7 cellular contexts compared by ENCODE assay signal in the genomic region with DNA sequence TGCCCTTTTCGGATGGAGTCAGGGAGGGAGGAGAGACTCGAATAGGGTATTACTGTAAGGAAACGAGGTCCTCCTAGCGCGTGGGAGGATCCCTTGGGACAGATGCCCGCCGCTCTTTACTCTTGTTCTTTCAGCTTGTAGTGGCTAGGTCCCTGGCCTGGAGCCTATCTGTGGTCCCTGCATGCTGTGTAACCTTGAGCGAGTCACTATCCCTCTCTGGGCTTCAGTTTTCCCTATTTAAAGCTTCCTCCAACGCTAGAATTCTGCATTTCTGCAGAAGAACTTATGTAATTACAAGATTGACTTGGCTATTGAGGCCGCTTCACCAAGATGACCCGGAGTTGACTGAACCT.
DNase-seq lines count a peak whose midpoint lies in the region; ATAC-seq and TF ChIP-seq lines count a peak whose summit lies in the region.

No MANE protein-coding gene starts in this region.

- H3K79me2 ChIP-seq in KMS-11 (ENCODE audit: insufficient read depth, low read depth), result peaks cover 67% of the 10 kb centered on the region

- ATAC-seq in GM21367 (IDR thresholded peaks at IDR 0.05; ENCODE audit: unreplicated experiment) (peak; percentile 1), HG02970 (IDR thresholded peaks at IDR 0.05; ENCODE audit: low FRiP score, unreplicated experiment) (no peak), HG03139 (IDR thresholded peaks at IDR 0.05; ENCODE audit: unreplicated experiment) (no peak)

- in situ Hi-C loops in KBM-7 (cut with MboI; ENCODE audit: low pct_unique_long_range_greater_than_20kb, low sequenced_read_pairs), result no loop called here

- DNase-seq in effector memory CD4-positive, alpha-beta T cell, result no peak
- DNase-seq in KBM-7, result no peak

- H3K36me3 ChIP-seq in KMS-11 (ENCODE audit: insufficient read depth) (no peaks in the 10 kb centered on the region), neuron (ENCODE audit: insufficient read depth, low read length) (peaks cover 3% of the 10 kb centered on the region)
- H3K36me3 ChIP-seq in effector memory CD4-positive, alpha-beta T cell (ENCODE audit: control insufficient read depth, insufficient read depth, low read length), result no peaks in the 10 kb centered on the region

- no peaks in the 10 kb centered on the region for H3K9me3 ChIP-seq in effector memory CD4-positive, alpha-beta T cell (ENCODE audit: control insufficient read depth, low read length)
- no peaks in the 10 kb centered on the region for H3K9me3 ChIP-seq in neuron (ENCODE audit: low read length)

- H3K9ac ChIP-seq in KMS-11, result peak overlapping the region; percentile 92

- H3K4me1 ChIP-seq in KMS-11 (ENCODE audit: low read depth, poor library complexity, severe bottlenecking), result peaks cover 39% of the 10 kb centered on the region
- H3K4me1 ChIP-seq in effector memory CD4-positive, alpha-beta T cell (ENCODE audit: control insufficient read depth, insufficient read depth, low read length, poor library complexity, severe bottlenecking), result peaks cover 10% of the 10 kb centered on the region
- H3K4me1 ChIP-seq in neuron (ENCODE audit: insufficient read depth, low read length), result peaks cover 27% of the 10 kb centered on the region

- no peaks in the 10 kb centered on the region for H4K20me1 ChIP-seq in KMS-11 (ENCODE audit: insufficient read depth)

- H2AFZ ChIP-seq in KMS-11 (ENCODE audit: low read depth) (peak overlapping the region; percentile 34; the same call in 1 of the 2 replicates), neuron (ENCODE audit: low read depth, low read length) (peak overlapping the region; percentile 7)

- H3K27ac ChIP-seq in KMS-11, result peak overlapping the region; percentile 98
- H3K27ac ChIP-seq in effector memory CD4-positive, alpha-beta T cell (ENCODE audit: insufficient read depth, low read length, poor library complexity, severe bottlenecking), result peak overlapping the region; percentile 97

- no peaks in the 10 kb centered on the region for H3K27me3 ChIP-seq in KMS-11 (ENCODE audit: insufficient read depth, low read depth)
- H3K27me3 ChIP-seq in effector memory CD4-positive, alpha-beta T cell (replicated peaks; ENCODE audit: control insufficient read depth, insufficient read depth, low read length, poor library complexity, severe bottlenecking), result no peaks in the 10 kb centered on the region
- no peaks in the 10 kb centered on the region for H3K27me3 ChIP-seq in neuron (ENCODE audit: insufficient read depth, low read length)

- H3K4me2 ChIP-seq in KMS-11, result peak overlapping the region; percentile 89

- no peak for TF ChIP-seq CTCF in KMS-11 (conservative IDR thresholded peaks at IDR 0.05; ENCODE audit: low read depth, low read length)

- H3K4me3 ChIP-seq in KMS-11 (IDR thresholded peaks at IDR 0.05; ENCODE audit: insufficient read depth, low read depth, low read length), result peak overlapping the region; percentile 29
- H3K4me3 ChIP-seq in effector memory CD4-positive, alpha-beta T cell (ENCODE audit: insufficient read depth, low read depth, low read length, poor library complexity, severe bottlenecking), result peak overlapping the region; percentile 87
- H3K4me3 ChIP-seq in neuron (ENCODE audit: low read length), result peak overlapping the region; percentile 100

Comparison
In these comparisons a context has a peak if more than half of its experiments do, and no peak if none do; other contexts are left out.
1. H3K4me3 ChIP-seq: peak in every context shown above with its lines; median percentile 100 in neuron; 87 in effector memory CD4-positive, alpha-beta T cell; 29 in KMS-11.